In the genomic region with DNA sequence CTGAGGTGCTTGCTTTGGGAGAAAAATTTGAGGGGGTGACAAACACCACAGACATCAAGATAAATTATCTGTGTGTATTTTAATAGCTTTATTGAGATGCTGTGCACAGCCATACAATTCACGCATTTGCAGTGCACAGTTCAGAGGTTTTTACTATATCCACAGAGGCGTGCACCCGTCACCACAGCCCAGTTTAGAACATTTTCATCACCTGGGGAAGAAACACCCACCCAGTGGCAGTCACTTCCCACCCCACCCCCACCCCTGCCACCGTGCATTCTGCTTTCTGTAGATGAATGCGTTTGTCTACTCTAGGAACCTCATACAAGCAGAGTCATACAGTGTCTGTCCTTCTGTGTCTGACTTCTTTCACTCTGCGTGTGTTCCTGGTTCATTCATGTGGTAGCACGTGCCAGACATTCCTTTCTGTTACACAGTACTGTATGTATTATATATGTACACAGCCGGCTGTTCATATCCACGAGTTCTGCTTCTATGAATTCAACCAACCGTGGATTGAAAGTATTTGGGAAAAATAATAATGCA, we compare ENCODE assay signal across 12 cellular contexts.
"Had no signal": no experiment of that assay in that cellular context is flagged by ENCODE, and none has a peak within 500 bp of the region (broad histone marks: within the 10 kb centered on the region; RNA-seq: fewer than 3 reads in every experiment).

No MANE protein-coding gene starts in this region.

- H3K9me3 Mint-ChIP-seq: neural crest cell had no signal

- H3K4me1 ChIP-seq: breast epithelium, uterus had no signal

- DNase-seq: hypothalamus; kidney glomerular epithelial cell; ovary; stimulated activated CD4-positive, alpha-beta T cell treated with anti-CD3 and anti-CD28 coated beads, Interleukin-2, amount 100 ng/mL, for 48 hours; T1000; tibial artery; uterus had no signal

- H3K27me3 ChIP-seq: breast epithelium, ovary, tibial artery, uterus had no signal

- H3K9me3 ChIP-seq: breast epithelium, ovary, tibial artery, uterus had no signal

- H3K36me3 ChIP-seq: breast epithelium, ovary, tibial artery, uterus had no signal

- H3K27ac Mint-ChIP-seq: activated naive CD4-positive, alpha-beta T cell treated with anti-CD3 and anti-CD28 coated beads, Interleukin-2, amount 50 U/mL, for 72 hours had no signal

- ATAC-seq: esophagus mucosa had no signal

- H3K27ac ChIP-seq: breast epithelium, dorsolateral prefrontal cortex, ovary, tibial artery, uterus had no signal

- H3K4me3 ChIP-seq: breast epithelium, dorsolateral prefrontal cortex, ovary, tibial artery, uterus had no signal

- H3K4me3 Mint-ChIP-seq: neural crest cell had no signal
